1 cellular context compared by ENCODE assay signal in genomic region chr20:4135385-4136077, GRCh38.
A peak's percentile ranks its signal among the peaks of the same experiment; 100 is the strongest.
TF ChIP-seq lines count a peak whose summit lies in the region.

No MANE protein-coding gene starts in this region.

TF ChIP-seq in SK-N-SH, 30 proteins besides CTCF, POLR2A, EP300 and RAD21 (continued from another document):
- TF ChIP-seq MAX (IDR thresholded peaks at IDR 0.05; ENCODE audit: low read depth) (peak; percentile 84), PBX3 (IDR thresholded peaks at IDR 0.05) (peak; percentile 67), RCOR1 (IDR thresholded peaks at IDR 0.05; ENCODE audit: low read length) (no peak), USF2 (IDR thresholded peaks at IDR 0.05; ENCODE audit: borderline replicate concordance, low read depth, low read length) (no peak), FOXM1 (IDR thresholded peaks at IDR 0.05; ENCODE audit: low read depth) (peak; percentile 61; the same call in 1 of the 2 replicates), GABPA (IDR thresholded peaks at IDR 0.05; ENCODE audit: low read depth) (no peak; the same call in 1 of the 2 replicates), MXI1 (IDR thresholded peaks at IDR 0.05; ENCODE audit: low read depth, low read length) (no peak), ELF1 (IDR thresholded peaks at IDR 0.05) (peak; percentile 68), RFX5 (IDR thresholded peaks at IDR 0.05; ENCODE audit: low read length) (no peak)
